In the genomic region with DNA sequence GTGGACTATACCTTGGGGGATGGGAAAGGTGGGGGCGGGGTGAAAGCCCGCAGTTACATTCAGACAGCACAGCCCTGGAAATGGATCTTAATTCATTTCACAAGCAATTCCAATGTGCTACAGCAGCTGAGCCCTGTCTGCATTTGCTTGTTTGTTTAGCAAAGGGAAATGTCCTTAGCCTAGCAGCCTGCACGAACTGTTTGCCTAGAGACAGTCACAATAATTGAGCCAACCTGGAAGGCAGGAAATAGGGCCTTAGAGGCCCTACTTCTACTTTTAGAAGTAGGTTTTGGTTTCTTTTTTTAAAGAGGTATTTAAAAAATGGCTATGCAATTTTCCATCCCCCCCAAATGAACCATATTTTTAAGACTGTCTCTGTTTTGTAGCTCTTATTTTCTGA, we compare ENCODE assay signal across 8 cellular contexts.
A peak's percentile ranks its signal among the peaks of the same experiment; 100 is the strongest.
DNase-seq lines count a peak whose midpoint lies in the region; ATAC-seq and TF ChIP-seq lines count a peak whose summit lies in the region.

No MANE protein-coding gene starts in this region.

- H3K4me3 ChIP-seq in tibial nerve: no peak overlapping the region

- no peak for TF ChIP-seq EP300 in tibial nerve (IDR thresholded peaks at IDR 0.05)

- POLR2A ChIA-PET in naive thymus-derived CD8-positive, alpha-beta T cell (lab: Charles Lee): interaction anchor here (0.5 to 1.5 kb wide), 4 partner anchors 9 to 706 kb away, joined by 3 to 5 read pairs (median 3); no protein-coding TSS in a partner anchor

- TF ChIP-seq POLR2A in tibial nerve (IDR thresholded peaks at IDR 0.05): no peak

- H3K27ac Mint-ChIP-seq in T-helper 2 cell treated with Interferon-gamma antibody and Interleukin-4, amounts not matched to agents 5 μg/mL and 100 μg/mL, for 36 hours: peak overlapping the region; percentile 72
- peak overlapping the region in 9 of 10 donors; percentile 15 to 83 (median 44) for H3K27ac Mint-ChIP-seq in naive thymus-derived CD8-positive, alpha-beta T cell

- H3K9me3 Mint-ChIP-seq in T-helper 2 cell treated with Interferon-gamma antibody and Interleukin-4, amounts not matched to agents 5 μg/mL and 100 μg/mL, for 36 hours: peaks cover 5% of the 10 kb centered on the region
- peaks cover 0 to 16% (median 9%) of the 10 kb centered on the region in 9 donors for H3K9me3 Mint-ChIP-seq in naive thymus-derived CD8-positive, alpha-beta T cell

- peaks cover 6% of the 10 kb centered on the region for H3K36me3 Mint-ChIP-seq in T-helper 2 cell treated with Interferon-gamma antibody and Interleukin-4, amounts not matched to agents 5 μg/mL and 100 μg/mL, for 36 hours (ENCODE audit: low read depth)
- H3K36me3 Mint-ChIP-seq in naive thymus-derived CD8-positive, alpha-beta T cell: peaks cover 0 to 13% (median 4%) of the 10 kb centered on the region in 3 donors

- no peak for DNase-seq in T-helper 2 cell treated with Interferon-gamma antibody and Interleukin-4, amounts not matched to agents 5 μg/mL and 100 μg/mL, for 36 hours (ENCODE audit: low spot score)
- peak in 3 of 10 donors; percentile 4 to 35 (median 10) for DNase-seq in naive thymus-derived CD8-positive, alpha-beta T cell
- DNase-seq in tibial nerve (ENCODE audit: low spot score in 2 of 2): no peak
- no peak for DNase-seq in T1000 (lab: John Stamatoyannopoulos, UW)

- TF ChIP-seq CTCF in C4-2B (conservative IDR thresholded peaks at IDR 0.05) (no peak), tibial nerve (IDR thresholded peaks at IDR 0.05) (no peak)

- ATAC-seq in GM19035 (IDR thresholded peaks at IDR 0.05; ENCODE audit: unreplicated experiment): peak; percentile 54
- peak; percentile 91 for ATAC-seq in HG03354 (IDR thresholded peaks at IDR 0.05; ENCODE audit: poor library complexity, severe bottlenecking, unreplicated experiment)
- peak; percentile 62 to 73 for ATAC-seq in naive thymus-derived CD8-positive, alpha-beta T cell
- no peak for ATAC-seq in HG03457 (IDR thresholded peaks at IDR 0.05; ENCODE audit: unreplicated experiment)

- H3K36me3 ChIP-seq in tibial nerve: no peaks in the 10 kb centered on the region

- H3K27me3 Mint-ChIP-seq in T-helper 2 cell treated with Interferon-gamma antibody and Interleukin-4, amounts not matched to agents 5 μg/mL and 100 μg/mL, for 36 hours (ENCODE audit: low read depth): no peaks in the 10 kb centered on the region
- no peaks in the 10 kb centered on the region for H3K27me3 Mint-ChIP-seq in naive thymus-derived CD8-positive, alpha-beta T cell

- peaks cover 0 to 11% (median 0%) of the 10 kb centered on the region in 4 donors for H3K9me3 ChIP-seq in tibial nerve

- H3K4me1 ChIP-seq in tibial nerve: no peaks in the 10 kb centered on the region

- 59 to 71% methylated on average over 3 of the region's 3 CpGs for WGBS in tibial nerve, 2 donors

- peaks cover 23% of the 10 kb centered on the region for H3K4me1 Mint-ChIP-seq in T-helper 2 cell treated with Interferon-gamma antibody and Interleukin-4, amounts not matched to agents 5 μg/mL and 100 μg/mL, for 36 hours (ENCODE audit: low read depth)
- H3K4me1 Mint-ChIP-seq in naive thymus-derived CD8-positive, alpha-beta T cell: peaks cover 7 to 22% (median 19%) of the 10 kb centered on the region in 4 donors

- H3K4me3 Mint-ChIP-seq in T-helper 2 cell treated with Interferon-gamma antibody and Interleukin-4, amounts not matched to agents 5 μg/mL and 100 μg/mL, for 36 hours: peak overlapping the region; percentile 17
- peak overlapping the region in 2 of 10 donors; percentile 14 to 16 for H3K4me3 Mint-ChIP-seq in naive thymus-derived CD8-positive, alpha-beta T cell

- peak overlapping the region; percentile 48 for H3K27ac ChIP-seq in C4-2B
- H3K27ac ChIP-seq in tibial nerve: no peak overlapping the region

- H3K27me3 ChIP-seq in tibial nerve: no peaks in the 10 kb centered on the region
